ENCODE assay signal across 17 cellular contexts in genomic region chr2:128457716-128458115, GRCh38.
"Had no signal": no experiment of that assay in that cellular context is flagged by ENCODE, and none has a peak within 500 bp of the region (broad histone marks: within the 10 kb centered on the region; RNA-seq: fewer than 3 reads in every experiment).

No MANE protein-coding gene starts in this region.

- H3K36me3 Mint-ChIP-seq: activated naive CD4-positive, alpha-beta T cell treated with anti-CD3 and anti-CD28 coated beads, Interleukin-2, amount 10 ng/mL, durations not matched to agents 7 days and 5 days; naive thymus-derived CD4-positive, alpha-beta T cell had no signal

- H3K9me3 ChIP-seq: left lung, mucosa of descending colon, thoracic aorta had no signal

- H3K27me3 ChIP-seq: left lung, sigmoid colon had no signal

- H3K36me3 ChIP-seq: left lung, sigmoid colon, thoracic aorta had no signal

- H3K4me1 ChIP-seq: left lung, sigmoid colon had no signal

- H3K9me3 Mint-ChIP-seq: activated CD8-positive, alpha-beta T cell treated with anti-CD3 and anti-CD28 coated beads for 36 hours; activated naive CD4-positive, alpha-beta T cell treated with anti-CD3 and anti-CD28 coated beads, Interleukin-2, amount 10 ng/mL, durations not matched to agents 7 days and 5 days had no signal

- H3K4me1 Mint-ChIP-seq: activated CD4-positive, alpha-beta T cell treated with anti-CD3 and anti-CD28 coated beads for 36 hours; activated naive CD4-positive, alpha-beta T cell treated with anti-CD3 and anti-CD28 coated beads, Interleukin-2, amount 10 ng/mL, durations not matched to agents 7 days and 5 days; stimulated activated naive CD8-positive, alpha-beta T cell treated with anti-CD3 and anti-CD28 coated beads, Interleukin-15, amount 100 ng/mL, for 72 hours had no signal

- H3K27ac ChIP-seq: left lung, sigmoid colon, thoracic aorta had no signal

- H3K27me3 Mint-ChIP-seq: activated naive CD4-positive, alpha-beta T cell treated with anti-CD3 and anti-CD28 coated beads, Interleukin-2, amount 10 ng/mL, durations not matched to agents 7 days and 5 days had no signal

- DNase-seq: activated CD4-positive, alpha-beta T cell treated with anti-CD3 and anti-CD28 coated beads for 36 hours; activated CD8-positive, alpha-beta T cell treated with anti-CD3 and anti-CD28 coated beads for 36 hours; activated naive CD4-positive, alpha-beta T cell treated with anti-CD3 and anti-CD28 coated beads, Interleukin-2, amount 10 ng/mL, durations not matched to agents 7 days and 5 days; left lung; mammary epithelial cell; naive thymus-derived CD4-positive, alpha-beta T cell; occipital lobe; sigmoid colon; stimulated activated CD4-positive, alpha-beta T cell treated with anti-CD3 and anti-CD28 coated beads, Interleukin-1b, Interleukin-23, amount 100 ng/mL, for 48 hours; stimulated activated naive CD8-positive, alpha-beta T cell treated with anti-CD3 and anti-CD28 coated beads, Interleukin-15, amount 100 ng/mL, for 72 hours; T-helper 2 cell had no signal

- H3K4me3 ChIP-seq: left lung, mucosa of descending colon, sigmoid colon, thoracic aorta had no signal

- FAIRE-seq: astrocyte, islet of Langerhans, urothelium cell line had no signal

- H3K4me3 Mint-ChIP-seq: activated CD4-positive, alpha-beta T cell treated with anti-CD3 and anti-CD28 coated beads for 36 hours; activated CD8-positive, alpha-beta T cell treated with anti-CD3 and anti-CD28 coated beads for 36 hours; activated naive CD4-positive, alpha-beta T cell treated with anti-CD3 and anti-CD28 coated beads, Interleukin-2, amount 10 ng/mL, durations not matched to agents 7 days and 5 days; naive thymus-derived CD4-positive, alpha-beta T cell; stimulated activated naive CD8-positive, alpha-beta T cell treated with anti-CD3 and anti-CD28 coated beads, Interleukin-15, amount 100 ng/mL, for 72 hours had no signal

- ATAC-seq: activated CD4-positive, alpha-beta T cell treated with anti-CD3 and anti-CD28 coated beads for 36 hours; activated CD8-positive, alpha-beta T cell treated with anti-CD3 and anti-CD28 coated beads for 36 hours; esophagus mucosa; left lung; mucosa of descending colon; naive thymus-derived CD4-positive, alpha-beta T cell had no signal

- H3K27ac Mint-ChIP-seq: activated CD4-positive, alpha-beta T cell treated with anti-CD3 and anti-CD28 coated beads for 36 hours; activated CD8-positive, alpha-beta T cell treated with anti-CD3 and anti-CD28 coated beads for 36 hours; activated naive CD4-positive, alpha-beta T cell treated with anti-CD3 and anti-CD28 coated beads, Interleukin-2, amount 10 ng/mL, durations not matched to agents 7 days and 5 days; naive thymus-derived CD4-positive, alpha-beta T cell; stimulated activated naive CD8-positive, alpha-beta T cell treated with anti-CD3 and anti-CD28 coated beads, Interleukin-15, amount 100 ng/mL, for 72 hours had no signal
